Comparison of ENCODE assay signal across 1 cellular context in genomic region chr2:222545821-222546540, GRCh38.
TF ChIP-seq lines count a peak whose summit lies in the region.

No MANE protein-coding gene starts in this region.

TF ChIP-seq in HEK293, 187 proteins besides CTCF, POLR2A, EP300 and RAD21 (continued from another document):
- TF ChIP-seq ZNF449 (tag by site-specific recombination; IDR thresholded peaks at IDR 0.05) (no peak), REPIN1 (tag by site-specific recombination; IDR thresholded peaks at IDR 0.05; ENCODE audit: low read depth) (no peak), ZNF155 (tag by site-specific recombination; IDR thresholded peaks at IDR 0.05) (no peak), ZNF830 (tag by site-specific recombination; IDR thresholded peaks at IDR 0.05; ENCODE audit: low read depth) (no peak), ZNF404 (tag by site-specific recombination; IDR thresholded peaks at IDR 0.05) (no peak), ZNF473 (tag by site-specific recombination; IDR thresholded peaks at IDR 0.05) (no peak), FEZF1 (tag by site-specific recombination; IDR thresholded peaks at IDR 0.05) (peak; percentile 95), ZBTB49 (tag by site-specific recombination; IDR thresholded peaks at IDR 0.05; ENCODE audit: low read depth) (no peak), SCRT1 (tag by site-specific recombination; IDR thresholded peaks at IDR 0.05; ENCODE audit: borderline replicate concordance) (no peak), KLF7 (tag by site-specific recombination; IDR thresholded peaks at IDR 0.05; ENCODE audit: borderline replicate concordance) (no peak), ZFP69B (tag by site-specific recombination; IDR thresholded peaks at IDR 0.05) (no peak), OSR2 (tag by site-specific recombination; IDR thresholded peaks at IDR 0.05) (0 out of 2 replicates have a peak, but pooled peaks have one; percentile 10), ZNF366 (tag by site-specific recombination; conservative IDR thresholded peaks at IDR 0.05) (no peak), AEBP2 (tag by site-specific recombination; IDR thresholded peaks at IDR 0.05; ENCODE audit: borderline replicate concordance) (no peak), ZNF266 (tag by site-specific recombination; IDR thresholded peaks at IDR 0.05; ENCODE audit: low read depth) (no peak), ZNF776 (tag by site-specific recombination; IDR thresholded peaks at IDR 0.05; ENCODE audit: borderline replicate concordance) (no peak), YY2 (tag by site-specific recombination; IDR thresholded peaks at IDR 0.05) (no peak), ZNF10 (tag by site-specific recombination; IDR thresholded peaks at IDR 0.05) (no peak)
